Comparison of ENCODE assay signal across 9 cellular contexts in genomic region chr17:47978324-47978723, GRCh38. TPM values are rescaled to one million over a fixed set of nuclear protein-coding genes. Genes with fewer than 3 reads are reported as not detected.
DNase-seq lines count a peak whose midpoint lies in the region; ATAC-seq and TF ChIP-seq lines count a peak whose summit lies in the region.
"Had no signal": no experiment of that assay in that cellular context is flagged by ENCODE, and none has a peak within 500 bp of the region (broad histone marks: within the 10 kb centered on the region; RNA-seq: fewer than 3 reads in every experiment).

No MANE protein-coding gene starts in this region.

- H3K4me3 ChIP-seq in upper lobe of left lung, result no peak overlapping the region

- peaks cover 31 to 100% (median 91%) of the 10 kb centered on the region in 4 donors for H3K36me3 ChIP-seq in upper lobe of left lung

- no peak overlapping the region for H3K4me3 Mint-ChIP-seq in natural killer cell

- no peaks in the 10 kb centered on the region for H3K9me3 Mint-ChIP-seq in natural killer cell

- ATAC-seq in natural killer cell (peak; percentile 60 to 76 (median 67)), upper lobe of left lung (ENCODE audit: low FRiP score in 2 of 2) (peak; percentile 65 to 70), GM18867 (IDR thresholded peaks at IDR 0.05; ENCODE audit: unreplicated experiment) (no peak)

- peak; percentile 83 for DNase-seq in HEK293T (ENCODE audit: extremely low spot score)
- DNase-seq in NCI-H774 (lab: John Stamatoyannopoulos, UW), result peak; percentile 32
- peak; percentile 68 for DNase-seq in activated CD8-positive, alpha-beta memory T cell treated with anti-CD3 and anti-CD28 coated beads, Interleukin-2, amount 50 U/mL, for 48 hours
- peak; percentile 60 to 76 for DNase-seq in erythroblast (lab: John Stamatoyannopoulos, UW)
- DNase-seq in natural killer cell, result no peak
- DNase-seq in upper lobe of left lung, result peak in 1 of 2 donors; percentile 42

- no peak overlapping the region for H3K27ac Mint-ChIP-seq in natural killer cell

- H3K36me3 Mint-ChIP-seq in natural killer cell, result peaks cover 28% of the 10 kb centered on the region

- intact Hi-C loops in natural killer cell (cut with micrococcal nuclease), result no loop called here

- no peak for TF ChIP-seq EP300 in upper lobe of left lung (IDR thresholded peaks at IDR 0.05)

- H3K4me1 Mint-ChIP-seq in natural killer cell, result peaks cover 27 to 28% of the 10 kb centered on the region in 2 donors

- H3K4me1 ChIP-seq in upper lobe of left lung, result peaks cover 0 to 6% (median 1%) of the 10 kb centered on the region in 4 donors

- CTCF ChIA-PET in HEK293T (lab: Yijun Ruan, JAX), result interaction anchor here (0.6 to 1.9 kb wide), 10 partner anchors 9 to 371 kb away, joined by 3 to 35 read pairs (median 5); no protein-coding TSS in a partner anchor

- TF ChIP-seq POLR2A in erythroblast (IDR thresholded peaks at IDR 0.05; ENCODE audit: low read length) (no peak), upper lobe of left lung (IDR thresholded peaks at IDR 0.05) (no peak)

- 34 to 50% methylated on average over 1 to 7 of the region's 7 CpGs for WGBS in upper lobe of left lung, 2 donors

- H3K27ac ChIP-seq in C4-2B (no peak overlapping the region), upper lobe of left lung (no peak overlapping the region)

- H3K27me3 Mint-ChIP-seq in natural killer cell (ENCODE audit: low read depth in 2 of 2), result no peaks in the 10 kb centered on the region

- POLR2A ChIA-PET in HEK293T (lab: Yijun Ruan, JAX), result interaction anchor here (0.7 to 1.2 kb wide), 2 partner anchors 37 to 43 kb away, joined by 3 to 4 read pairs; partner anchors contain the start of gene PNPO

- no peaks in the 10 kb centered on the region for H3K9me3 ChIP-seq in upper lobe of left lung

- peak; percentile 80 for TF ChIP-seq CTCF in C4-2B (conservative IDR thresholded peaks at IDR 0.05)
- peak; percentile 44 for TF ChIP-seq CTCF in natural killer cell (IDR thresholded peaks at IDR 0.05)
- peak; percentile 39 to 69 (median 60) for TF ChIP-seq CTCF in upper lobe of left lung (IDR thresholded peaks at IDR 0.05)

- H3K27me3 ChIP-seq in upper lobe of left lung, result no peaks in the 10 kb centered on the region

TF ChIP-seq in HEK293T, 16 proteins besides CTCF, POLR2A, EP300 and RAD21:
- TF ChIP-seq ELF4 (IDR thresholded peaks at IDR 0.05) (no peak), ZNF384 (IDR thresholded peaks at IDR 0.05) (no peak), FOXK2 (IDR thresholded peaks at IDR 0.05) (no peak), FOXA1 (IDR thresholded peaks at IDR 0.05) (no peak), SUZ12 (IDR thresholded peaks at IDR 0.05) (no peak), LEF1 (IDR thresholded peaks at IDR 0.05; ENCODE audit: borderline replicate concordance) (no peak), L3MBTL2 (conservative IDR thresholded peaks at IDR 0.05) (no peak), FOXM1 (IDR thresholded peaks at IDR 0.05; ENCODE audit: borderline replicate concordance) (no peak), PKNOX1 (IDR thresholded peaks at IDR 0.05) (no peak), SP1 (IDR thresholded peaks at IDR 0.05) (no peak), HDGF (IDR thresholded peaks at IDR 0.05; ENCODE audit: borderline replicate concordance) (no peak), ARNT (IDR thresholded peaks at IDR 0.05) (no peak), CTBP1 (IDR thresholded peaks at IDR 0.05; ENCODE audit: borderline replicate concordance) (no peak), NFRKB (IDR thresholded peaks at IDR 0.05) (no peak), BHLHE40 (IDR thresholded peaks at IDR 0.05; ENCODE audit: borderline replicate concordance) (no peak), TARDBP (IDR thresholded peaks at IDR 0.05) (no peak)

RNA-seq across cellular contexts. Expression of gene CDK5RAP3, which starts 7.4 kb away (rescaled TPM):
- 100 to 1,000 TPM; 289 to 300 (median 292) TPM for total RNA-seq in natural killer cell
- total RNA-seq in upper lobe of left lung, result 100 to 1,000 TPM in 5 of 6 donors, 10 to 100 TPM in 1; 76.6 to 661 (median 160) TPM

RNA-seq across cellular contexts. Expression of gene PRR15L, which starts 20.6 kb away (rescaled TPM):
- total RNA-seq in natural killer cell, result not detected
- 100 to 1,000 TPM in 1 of 6 donors, 10 to 100 TPM in 5; 34.2 to 105 (median 75.2) TPM for total RNA-seq in upper lobe of left lung
- total RNA-seq: mononuclear cell had no signal

RNA-seq across cellular contexts. Expression of gene PNPO, which starts 37.0 kb away (rescaled TPM):
- total RNA-seq in natural killer cell (10 to 100 TPM in 1 of 3 donors, 1 to 10 TPM in 2; 6.0 to 10.9 (median 9.3) TPM), upper lobe of left lung (10 to 100 TPM; 16.2 to 40.2 (median 28.7) TPM)

RNA-seq across cellular contexts. Expression of gene COPZ2, which starts 59.3 kb away (rescaled TPM):
- total RNA-seq in natural killer cell (10 to 100 TPM; 15.9 to 19.1 (median 16.5) TPM), upper lobe of left lung (10 to 100 TPM in 4 of 6 donors, 1 to 10 TPM in 2; 5.2 to 33.5 (median 17.7) TPM)

Comparison
In these comparisons a context has a peak if more than half of its experiments do, and no peak if none do; other contexts are left out.
1. RNA of gene PRR15L, which starts 20.6 kb away (total RNA-seq): 34.2 to 105 TPM in upper lobe of left lung; not detected in natural killer cell; every median in the first group is over 10 times any median in the second.
2. Peak in every context shown above with its lines, with median percentiles within 50 percentile points of each other: CTCF ChIP-seq.